8 cellular contexts compared by ENCODE assay signal in genomic region chr15:78872155-78872971, GRCh38. TPM values are rescaled to one million over a fixed set of nuclear protein-coding genes. Genes with fewer than 3 reads are reported as not detected.
A peak's percentile ranks its signal among the peaks of the same experiment; 100 is the strongest.
DNase-seq lines count a peak whose midpoint lies in the region; ATAC-seq, FAIRE-seq and TF ChIP-seq lines count a peak whose summit lies in the region.

Gene MORF4L1, plus strand, starts transcription at chr15:78872890. Its CDS starts 128 bp downstream, at chr15:78873018.

- H2AFZ ChIP-seq in endothelial cell of umbilical vein (ENCODE audit: low read depth, low read length), result peak within 1 kb of the TSS; percentile 86

- CTCF ChIA-PET in endothelial cell of umbilical vein (lab: Charles Lee), result interaction anchor here (0.7 to 2.6 kb wide), 7 partner anchors 7 to 307 kb away, joined by 3 to 24 read pairs (median 4); partner anchors contain the start of genes ADAMTS7 and CHRNA5

- dilution Hi-C loops in endothelial cell of umbilical vein (cut with MboI; ENCODE audit: extremely low pct_ligation_motif_present, low sequenced_read_pairs), result no loop called here

- peak within 1 kb of the TSS; percentile 95 for H3K4me2 ChIP-seq in endothelial cell of umbilical vein (ENCODE audit: insufficient read depth, low read length)

- no peaks in the 10 kb centered on the region for H3K9me1 ChIP-seq in endothelial cell of umbilical vein (replicated peaks; ENCODE audit: control insufficient read depth, extremely low read depth, insufficient read depth, low read length)

- no peak for TF ChIP-seq RAD21 in Ishikawa (IDR thresholded peaks at IDR 0.05; ENCODE audit: low read depth)

- TF ChIP-seq CTCF in endothelial cell of umbilical vein (IDR thresholded peaks at IDR 0.05; ENCODE audit: extremely low read depth in 1 of 2, insufficient read depth in 1 of 2, low read depth in 1 of 2, low read length in 2 of 2), result no peak

- no peaks in the 10 kb centered on the region for H3K36me3 ChIP-seq in endothelial cell of umbilical vein (ENCODE audit: control insufficient read depth in 2 of 2, extremely low read depth in 1 of 2, insufficient read depth in 2 of 2, low read length in 2 of 2)

- ATAC-seq in GM21619 (IDR thresholded peaks at IDR 0.05; ENCODE audit: unreplicated experiment), result peak; percentile 85

- peaks cover 22% of the 10 kb centered on the region for H3K4me1 ChIP-seq in endothelial cell of umbilical vein (ENCODE audit: control insufficient read depth, extremely low read depth, insufficient read depth, low read length)

- peak; percentile 77 for FAIRE-seq in endothelial cell of umbilical vein (lab: Jason Lieb, UNC)

- DNase-seq in Caki2 (ENCODE audit: low read depth) (peak; percentile 89), OCI-M1 (lab: John Stamatoyannopoulos, UW) (peak; percentile 96), activated T-cell treated with anti-CD3 and anti-CD28 coated beads for 24 hours (ENCODE audit: low read depth) (peak; percentile 94), endothelial cell of umbilical vein (ENCODE audit: low read depth, low spot score) (peak; percentile 99), midbrain (lab: John Stamatoyannopoulos, UW) (peak; percentile 93)
- DNase-seq in stimulated activated CD8-positive, alpha-beta memory T cell treated with anti-CD3 and anti-CD28 coated beads, Interleukin-15, amount 100 ng/mL, for 4 hours (ENCODE audit: low read depth in 2 of 2), result peak; percentile 92 to 95

- peaks cover 45% of the 10 kb centered on the region for H3K79me2 ChIP-seq in endothelial cell of umbilical vein (ENCODE audit: control insufficient read depth, insufficient read depth, low read length)

- no peak for TF ChIP-seq EP300 in Ishikawa (IDR thresholded peaks at IDR 0.05; ENCODE audit: borderline replicate concordance)

- intact Hi-C loops in endothelial cell of umbilical vein (cut with micrococcal nuclease), result loop anchor here (2.0 kb wide), 1 partner anchor 116 kb away; no protein-coding TSS in a partner anchor

- H3K4me3 ChIP-seq in endothelial cell of umbilical vein (replicated peaks in 1 of 3; ENCODE audit: insufficient read depth in 1 of 3, low read depth in 1 of 3, low read length in 3 of 3), result peak within 1 kb of the TSS; percentile 83 to 97 (median 91)

- peaks cover 18% of the 10 kb centered on the region for H4K20me1 ChIP-seq in endothelial cell of umbilical vein (replicated peaks; ENCODE audit: control insufficient read depth, extremely low read depth, insufficient read depth, low read length)

- no peaks in the 10 kb centered on the region for H3K27me3 ChIP-seq in endothelial cell of umbilical vein (ENCODE audit: control insufficient read depth in 2 of 2, insufficient read depth in 2 of 2, low read length in 2 of 2)

- peak within 1 kb of the TSS; percentile 97 for H3K9ac ChIP-seq in endothelial cell of umbilical vein (replicated peaks; ENCODE audit: extremely low read depth, insufficient read depth, low read length)

- no peaks in the 10 kb centered on the region for H3K9me3 ChIP-seq in endothelial cell of umbilical vein (replicated peaks; ENCODE audit: control insufficient read depth, insufficient read depth, low read length)

- TSS peak; percentile 51 for BruUV-seq in endothelial cell of umbilical vein (replicated peaks; lab: Mats Ljungman, UMichigan)

- H3K27ac ChIP-seq in endothelial cell of umbilical vein (ENCODE audit: insufficient read depth, low read depth, low read length), result peak within 1 kb of the TSS; percentile 98

- no peak for TF ChIP-seq POLR2A in endothelial cell of umbilical vein (IDR thresholded peaks at IDR 0.05; ENCODE audit: low read depth, low read length)

- in situ Hi-C loops in Caki2 (cut with HindIII; ENCODE audit: low pct_unique_long_range_greater_than_20kb, low sequenced_read_pairs), result no loop called here

- POLR2A ChIA-PET in endothelial cell of umbilical vein (lab: Charles Lee), result interaction anchor here (0.6 to 1.8 kb wide), 5 partner anchors 8 to 593 kb away, joined by 3 to 14 read pairs (median 4); partner anchors contain the start of gene ADAMTS7

TF ChIP-seq in Ishikawa, 13 proteins besides CTCF, POLR2A, EP300 and RAD21:
- peak; percentile 91 for TF ChIP-seq CREB1 (IDR thresholded peaks at IDR 0.05; ENCODE audit: low read depth)
- no peak for TF ChIP-seq MAX (IDR thresholded peaks at IDR 0.05)

TF ChIP-seq in endothelial cell of umbilical vein, 7 proteins besides CTCF, POLR2A, EP300 and RAD21:
- TF ChIP-seq POLR2AphosphoS5 (IDR thresholded peaks at IDR 0.05; ENCODE audit: insufficient read depth, low read depth, low read length) (no peak), JUN (IDR thresholded peaks at IDR 0.05; ENCODE audit: borderline replicate concordance, insufficient read depth, insufficient read length, low read depth) (no peak), MAX (IDR thresholded peaks at IDR 0.05; ENCODE audit: insufficient read depth, insufficient read length) (no peak), GATA2 (IDR thresholded peaks at IDR 0.05; ENCODE audit: insufficient read depth, insufficient read length, low read depth, low read length) (no peak), EZH2 (IDR thresholded peaks at IDR 0.05; ENCODE audit: borderline replicate concordance, low read depth, low read length, severe bottlenecking) (no peak), FOS (IDR thresholded peaks at IDR 0.05; ENCODE audit: borderline replicate concordance, insufficient read depth, low read length) (no peak), MYC (IDR thresholded peaks at IDR 0.05; ENCODE audit: low read depth, low read length) (no peak)

RNA-seq across cellular contexts. Expression of gene MORF4L1, which starts in this region (rescaled TPM):
- 373 and 495 TPM in 2 replicates for total RNA-seq in Caki2 (2014; rRNA removed; shearing (Covaris generic); ENCODE audit: low replicate concordance)
- 404 and 417 TPM in 2 replicates for total RNA-seq in endothelial cell of umbilical vein
- polyA plus RNA-seq in endothelial cell of umbilical vein, result 135 and 164 TPM in 2 replicates
- polyA plus RNA-seq in endothelial cell of umbilical vein (2011; cell fraction: cytosol; rRNA removed), result 234 and 265 TPM in 2 replicates
- 123 and 153 TPM in 2 replicates for polyA plus RNA-seq in endothelial cell of umbilical vein (2011; cell fraction: nucleus; rRNA removed)
- 283 and 350 TPM in 2 replicates for polyA plus RNA-seq in endothelial cell of umbilical vein (2012)
- polyA minus RNA-seq in endothelial cell of umbilical vein, result 82.5 and 86.5 TPM in 2 replicates
- polyA minus RNA-seq in endothelial cell of umbilical vein (2011; cell fraction: cytosol; rRNA and poly(A)+ RNA removed), result 82.4 TPM
- 108 and 150 TPM in 2 replicates for polyA minus RNA-seq in endothelial cell of umbilical vein (2011; cell fraction: nucleus; rRNA and poly(A)+ RNA removed)

Comparison
In these comparisons a context has a peak if more than half of its experiments do, and no peak if none do; other contexts are left out.
1. Peak in every context shown above with its lines: DNase-seq, ATAC-seq, H3K4me3 ChIP-seq and H3K27ac ChIP-seq.